In genomic region chr4:11271263-11271662, GRCh38 we compare ENCODE assay signal across 19 cellular contexts.
DNase-seq lines count a peak whose midpoint lies in the region; ATAC-seq, FAIRE-seq and TF ChIP-seq lines count a peak whose summit lies in the region.
"Had no signal": no experiment of that assay in that cellular context is flagged by ENCODE, and none has a peak within 500 bp of the region (broad histone marks: within the 10 kb centered on the region; RNA-seq: fewer than 3 reads in every experiment).

No MANE protein-coding gene starts in this region.

- H3K79me2 ChIP-seq in GM23338 (replicated peaks; ENCODE audit: insufficient read depth), result no peaks in the 10 kb centered on the region

- peaks cover 6% of the 10 kb centered on the region; the same call in 1 of the 2 replicates for H3K9me2 ChIP-seq in GM23338 (ENCODE audit: insufficient read depth)

- H3K4me2 ChIP-seq in GM23338, result no peak overlapping the region

- H3K27ac ChIP-seq in colonic mucosa, result no peak overlapping the region
- peak overlapping the region in 1 of 2 donors; percentile 53 for H3K27ac ChIP-seq in small intestine (ENCODE audit: low read depth in 1 of 2, low read length in 1 of 2)
- H3K27ac ChIP-seq in GM23338 (ENCODE audit: low read depth), result no peak overlapping the region

- H3K27me3 ChIP-seq in colonic mucosa (no peaks in the 10 kb centered on the region), small intestine (ENCODE audit: control insufficient read depth in 2 of 2, insufficient read depth in 2 of 2, low read length in 2 of 2) (no peaks in the 10 kb centered on the region), GM23338 (ENCODE audit: insufficient read depth) (no peaks in the 10 kb centered on the region)

- no peaks in the 10 kb centered on the region; the same call in 2 of the 3 replicates for H3K36me3 Mint-ChIP-seq in GM23338 (ENCODE audit: low read depth)
- H3K36me3 Mint-ChIP-seq: CD4-positive, alpha-beta memory T cell had no signal

- no peak overlapping the region for H3K27ac Mint-ChIP-seq in GM23338
- H3K27ac Mint-ChIP-seq: CD4-positive, alpha-beta memory T cell had no signal

- no peak overlapping the region for H3K4me3 Mint-ChIP-seq in GM23338
- H3K4me3 Mint-ChIP-seq: CD4-positive, alpha-beta memory T cell had no signal

- intact Hi-C loops in colonic mucosa (cut with DNase I), result no loop called here
- intact Hi-C loops in mucosa of descending colon (cut with DNase I, micrococcal nuclease), result no loop called here

- H3K27me3 Mint-ChIP-seq in GM23338 (ENCODE audit: insufficient read depth, low read depth, poor library complexity), result peaks cover 2% of the 10 kb centered on the region

- H3K36me3 ChIP-seq in colonic mucosa (no peaks in the 10 kb centered on the region), mucosa of descending colon (ENCODE audit: low read depth) (no peaks in the 10 kb centered on the region), small intestine (ENCODE audit: control insufficient read depth in 2 of 2, insufficient read depth in 2 of 2, low read length in 2 of 2) (no peaks in the 10 kb centered on the region), GM23338 (ENCODE audit: insufficient read depth) (no peaks in the 10 kb centered on the region)

- no peaks in the 10 kb centered on the region for H3F3A ChIP-seq in GM23338 (replicated peaks; ENCODE audit: low read depth)

- no peak for FAIRE-seq in small intestine (lab: Jason Lieb, UNC)
- FAIRE-seq: GM12891, GM18507, H1 had no signal

- H3K9ac ChIP-seq in colonic mucosa (ENCODE audit: low read depth in 2 of 2, low read length in 2 of 2), result no peak overlapping the region

- DNase-seq in colonic mucosa (peak; percentile 55), mucosa of descending colon (peak in 2 of 3 donors; percentile 50 to 69), small intestine (peak; percentile 87), GM23338 (ENCODE audit: low spot score) (no peak), NCI-H1105 (lab: John Stamatoyannopoulos, UW) (no peak)
- DNase-seq in activated naive CD4-positive, alpha-beta T cell (lab: John Stamatoyannopoulos, UW), result no peak
- DNase-seq: C1 segment of cervical spinal cord; Calu3; CD4-positive, alpha-beta memory T cell; COR-L47; DMS53; DMS79 treated with DMSO at 0.1 percent for 48 hours; GF-D8; H7; HCEC 1CT had no signal

- no peaks in the 10 kb centered on the region for H3K9me3 Mint-ChIP-seq in GM23338

- H3K9me3 ChIP-seq in colonic mucosa (no peaks in the 10 kb centered on the region), mucosa of descending colon (no peaks in the 10 kb centered on the region), small intestine (ENCODE audit: control insufficient read depth, low read depth) (no peaks in the 10 kb centered on the region)

- H3K4me1 Mint-ChIP-seq in GM23338, result peaks cover 5% of the 10 kb centered on the region; the same call in 2 of the 3 replicates
- H3K4me1 Mint-ChIP-seq: CD4-positive, alpha-beta memory T cell had no signal

- TF ChIP-seq CTCF in colonic mucosa (IDR thresholded peaks at IDR 0.05) (no peak), mucosa of descending colon (IDR thresholded peaks at IDR 0.05) (no peak), GM23338 (conservative IDR thresholded peaks at IDR 0.05; ENCODE audit: low read depth in 2 of 2) (no peak)

- 20 to 59% (median 37%) methylated on average over 4 of the region's 4 CpGs for WGBS in small intestine, 3 donors

- ATAC-seq in mucosa of descending colon, result peak; percentile 86
- no peak for ATAC-seq in GM23338
- no peak for ATAC-seq in HG03025 (IDR thresholded peaks at IDR 0.05; ENCODE audit: low FRiP score, unreplicated experiment)

- no peaks in the 10 kb centered on the region for H4K20me1 ChIP-seq in GM23338 (replicated peaks; ENCODE audit: insufficient read depth)

- H3K4me1 ChIP-seq in colonic mucosa (no peaks in the 10 kb centered on the region), mucosa of descending colon (ENCODE audit: low read depth) (no peaks in the 10 kb centered on the region), small intestine (ENCODE audit: control insufficient read depth in 2 of 2, insufficient read depth in 1 of 2, low read depth in 1 of 2, low read length in 1 of 2) (no peaks in the 10 kb centered on the region), GM23338 (ENCODE audit: insufficient read depth) (no peaks in the 10 kb centered on the region)

- H2AFZ ChIP-seq in GM23338, result no peak overlapping the region

- H3K4me3 ChIP-seq in colonic mucosa (no peak overlapping the region), mucosa of descending colon (no peak overlapping the region), small intestine (ENCODE audit: low read depth in 1 of 2, low read length in 2 of 2) (no peak overlapping the region), GM23338 (no peak overlapping the region)

TF ChIP-seq in GM23338, 12 proteins besides CTCF, POLR2A, EP300 and RAD21 (continues in another document):
- TF ChIP-seq REST (IDR thresholded peaks at IDR 0.05; ENCODE audit: unreplicated experiment), result no peak
- TF ChIP-seq ETS1 (IDR thresholded peaks at IDR 0.05), result no peak
- no peak for TF ChIP-seq ZNF331 (CRISPR knock-in tag; IDR thresholded peaks at IDR 0.05; ENCODE audit: low read depth)
- no peak for TF ChIP-seq ZNF114 (CRISPR knock-in tag; IDR thresholded peaks at IDR 0.05)
- no peak for TF ChIP-seq NANOG (IDR thresholded peaks at IDR 0.05; ENCODE audit: borderline replicate concordance)
- TF ChIP-seq EZH2 (IDR thresholded peaks at IDR 0.05; ENCODE audit: low read depth, unreplicated experiment), result no peak
- TF ChIP-seq EZH2phosphoT487 (IDR thresholded peaks at IDR 0.05; ENCODE audit: unreplicated experiment), result no peak
- TF ChIP-seq POLR2AphosphoS5 (IDR thresholded peaks at IDR 0.05; ENCODE audit: low read depth), result no peak
- no peak for TF ChIP-seq CREB1 (CRISPR knock-in tag; IDR thresholded peaks at IDR 0.05; ENCODE audit: low read depth)
- TF ChIP-seq STAT1 (IDR thresholded peaks at IDR 0.05; ENCODE audit: unreplicated experiment), result no peak
- TF ChIP-seq JUNB (IDR thresholded peaks at IDR 0.05; ENCODE audit: unreplicated experiment), result no peak

Comparison
In these comparisons a context has a peak if more than half of its experiments do, and no peak if none do; other contexts are left out.
1. DNase-seq: peak in colonic mucosa (single experiment), mucosa of descending colon (2 of 3) and small intestine (single experiment); none in GM23338 (single experiment), NCI-H1105 (single experiment) and activated naive CD4-positive, alpha-beta T cell (0 of 4).